30 cellular contexts compared by ENCODE assay signal in genomic region chr6:107728564-107728897, GRCh38.
DNase-seq lines count a peak whose midpoint lies in the region; ATAC-seq and TF ChIP-seq lines count a peak whose summit lies in the region.
"Had no signal": no experiment of that assay in that cellular context is flagged by ENCODE, and none has a peak within 500 bp of the region (broad histone marks: within the 10 kb centered on the region; RNA-seq: fewer than 3 reads in every experiment).

No MANE protein-coding gene starts in this region.

- peak overlapping the region; percentile 93 for H3K27ac Mint-ChIP-seq in CD4-positive, alpha-beta T cell

- H3K9me3 Mint-ChIP-seq in CD4-positive, alpha-beta T cell, result no peaks in the 10 kb centered on the region
- H3K9me3 Mint-ChIP-seq: activated naive CD8-positive, alpha-beta T cell treated with anti-CD3 and anti-CD28 coated beads, Interleukin-2, amount 50 U/mL, for 24 hours; stimulated activated naive CD8-positive, alpha-beta T cell treated with anti-CD3 and anti-CD28 coated beads, Interleukin-15, amount 100 ng/mL, for 72 hours had no signal

- no peak overlapping the region for H3K27ac ChIP-seq in CD4-positive, alpha-beta T cell (ENCODE audit: low read depth, low read length)
- H3K27ac ChIP-seq: coronary artery, HL-60, left ventricle myocardium inferior, neutrophil, thoracic aorta had no signal

- H3K27me3 Mint-ChIP-seq in CD4-positive, alpha-beta T cell, result no peaks in the 10 kb centered on the region
- H3K27me3 Mint-ChIP-seq: activated naive CD8-positive, alpha-beta T cell treated with anti-CD3 and anti-CD28 coated beads, Interleukin-2, amount 50 U/mL, for 24 hours; stimulated activated naive CD8-positive, alpha-beta T cell treated with anti-CD3 and anti-CD28 coated beads, Interleukin-15, amount 100 ng/mL, for 72 hours had no signal

- no peaks in the 10 kb centered on the region for H3K27me3 ChIP-seq in CD4-positive, alpha-beta T cell (ENCODE audit: control insufficient read depth, insufficient read depth, low read length)
- H3K27me3 ChIP-seq: neutrophil had no signal

- intact Hi-C loops in CD4-positive, alpha-beta T cell (cut with DNase I, micrococcal nuclease), result no loop called here
- intact Hi-C loops in left colon (cut with DNase I, micrococcal nuclease), result no loop called here

- no peak for TF ChIP-seq CTCF in CD4-positive, alpha-beta T cell (IDR thresholded peaks at IDR 0.05)

- H3K36me3 Mint-ChIP-seq in CD4-positive, alpha-beta T cell (ENCODE audit: low read depth), result peaks cover 68% of the 10 kb centered on the region

- ATAC-seq in CD4-positive, alpha-beta T cell (ENCODE audit: poor library complexity), result no peak
- peak; percentile 13 for ATAC-seq in left colon
- ATAC-seq: activated CD8-positive, alpha-beta T cell treated with anti-CD3 and anti-CD28 coated beads, Interleukin-2, amount 10 ng/mL, durations not matched to agents 7 days and 5 days; activated naive CD8-positive, alpha-beta T cell treated with anti-CD3 and anti-CD28 coated beads, Interleukin-2, amount 50 U/mL, for 24 hours; right cardiac atrium; Right ventricle myocardium inferior; stimulated activated naive CD8-positive, alpha-beta T cell treated with anti-CD3 and anti-CD28 coated beads, Interleukin-15, amount 100 ng/mL, for 72 hours had no signal

- DNase-seq in NCI-H748 (lab: John Stamatoyannopoulos, UW; ENCODE audit: unreplicated experiment) (peak; percentile 41), NCI-H748 treated with DMSO at 0.1 percent for 48 hours (lab: John Stamatoyannopoulos, UW) (no peak), NCI-H2196 treated with DMSO at 0.1 percent for 48 hours (lab: John Stamatoyannopoulos, UW; ENCODE audit: unreplicated experiment) (peak; percentile 24), left colon (no peak), NCI-H1694 treated with DMSO at 0.1 percent for 48 hours (lab: John Stamatoyannopoulos, UW) (no peak)
- DNase-seq in CD4-positive, alpha-beta T cell, result no peak
- DNase-seq in activated CD8-positive, alpha-beta memory T cell treated with anti-CD3 and anti-CD28 coated beads, Interleukin-2, amount 50 U/mL, for 48 hours, result no peak
- DNase-seq: activated CD4-positive, CD25-positive, alpha-beta regulatory T cell treated with anti-CD3 and anti-CD28 coated beads, Interleukin-2, amount 50 U/mL, for 72 hours; activated CD8-positive, alpha-beta T cell treated with anti-CD3 and anti-CD28 coated beads, Interleukin-2, amount 10 ng/mL, durations not matched to agents 7 days and 5 days; activated gamma-delta T cell; activated naive CD8-positive, alpha-beta T cell treated with anti-CD3 and anti-CD28 coated beads, Interleukin-2, amount 50 U/mL, for 24 hours; AML-193; caudate nucleus; DMS79; effector CD8-positive, alpha-beta T cell; KG1; left ventricle myocardium inferior; NCI-H2107; NCI-H510A; PC-3; right cardiac atrium; SK-N-SH; stimulated activated CD8-positive, alpha-beta memory T cell treated with anti-CD3 and anti-CD28 coated beads, Interleukin-4, amount 100 ng/mL, for 48 hours; stimulated activated naive CD8-positive, alpha-beta T cell treated with anti-CD3 and anti-CD28 coated beads, Interleukin-15, amount 100 ng/mL, for 72 hours; T-helper 2 cell had no signal

- H3K4me1 Mint-ChIP-seq in CD4-positive, alpha-beta T cell (ENCODE audit: low read depth), result peaks cover 90% of the 10 kb centered on the region

- peak overlapping the region; percentile 94 for H3K4me3 Mint-ChIP-seq in CD4-positive, alpha-beta T cell
- H3K4me3 Mint-ChIP-seq: activated CD8-positive, alpha-beta T cell treated with anti-CD3 and anti-CD28 coated beads, Interleukin-2, amount 10 ng/mL, durations not matched to agents 7 days and 5 days had no signal

- POLR2A ChIA-PET in CD4-positive, alpha-beta T cell (lab: Charles Lee), result interaction anchor here (1.2 to 9.8 kb wide), 3 partner anchors 59 to 138 kb away, joined by 4 to 138 read pairs (median 4); partner anchors contain the start of gene SCML4

- CTCF ChIA-PET in CD4-positive, alpha-beta T cell (lab: Charles Lee), result interaction anchor here (1.4 to 7.2 kb wide), 6 partner anchors 12 to 139 kb away, joined by 3 to 84 read pairs (median 13); partner anchors contain the start of gene SCML4

- H3K9me3 ChIP-seq in CD4-positive, alpha-beta T cell (ENCODE audit: control insufficient read depth, low read length), result no peaks in the 10 kb centered on the region
- H3K9me3 ChIP-seq: left ventricle myocardium inferior, neutrophil, SK-N-SH, thoracic aorta had no signal

Comparison
In these comparisons a context has a peak if more than half of its experiments do, and no peak if none do; other contexts are left out.
1. DNase-seq: peak in NCI-H748 (single experiment) and NCI-H2196 treated with DMSO at 0.1 percent for 48 hours (single experiment); none in NCI-H748 treated with DMSO at 0.1 percent for 48 hours (single experiment), CD4-positive, alpha-beta T cell (0 of 10), left colon (0 of 2), NCI-H1694 treated with DMSO at 0.1 percent for 48 hours (single experiment) and activated CD8-positive, alpha-beta memory T cell treated with anti-CD3 and anti-CD28 coated beads, Interleukin-2, amount 50 U/mL, for 48 hours (single experiment).